Comparison of ENCODE assay signal across 27 cellular contexts in the genomic region with DNA sequence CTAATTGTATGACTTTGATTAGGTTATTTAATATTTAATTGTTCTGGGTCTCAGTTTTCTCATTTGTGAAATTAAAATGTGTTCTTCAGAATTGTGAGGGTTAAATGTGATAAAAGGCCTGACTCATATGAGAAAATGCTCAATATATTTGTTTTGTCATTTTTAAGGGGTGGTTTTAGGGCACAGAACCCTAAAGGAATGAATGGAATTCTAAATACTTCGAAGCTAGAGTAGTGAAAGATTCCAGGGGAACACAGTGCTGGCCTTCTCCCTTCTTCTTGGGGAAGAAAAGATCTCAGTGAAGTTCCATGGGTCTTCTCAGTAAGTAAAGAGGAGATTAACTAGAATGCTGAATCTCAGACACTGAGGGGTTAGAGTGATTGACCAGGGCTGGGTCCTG. TPM values are rescaled to one million over a fixed set of nuclear protein-coding genes. Genes with fewer than 3 reads are reported as not detected.
DNase-seq lines count a peak whose midpoint lies in the region; TF ChIP-seq lines count a peak whose summit lies in the region.
"Had no signal": no experiment of that assay in that cellular context is flagged by ENCODE, and none has a peak within 500 bp of the region (broad histone marks: within the 10 kb centered on the region; RNA-seq: fewer than 3 reads in every experiment).

No MANE protein-coding gene starts in this region.

- TF ChIP-seq CTCF in osteoblast (IDR thresholded peaks at IDR 0.05; ENCODE audit: extremely low read depth, low read depth, low read length) (no peak), uterus (IDR thresholded peaks at IDR 0.05) (no peak)

- no peak overlapping the region for H2AFZ ChIP-seq in osteoblast (ENCODE audit: low read length)

- DNase-seq in AG08395 (ENCODE audit: low spot score), result peak; percentile 71
- peak; percentile 73 for DNase-seq in HCEC 1CT
- DNase-seq in adipocyte (ENCODE audit: low read depth), result peak; percentile 3
- DNase-seq in osteoblast (ENCODE audit: insufficient read length, low spot score, missing footprints), result peak; percentile 81
- no peak for DNase-seq in uterus
- DNase-seq in NCI-H82 (lab: John Stamatoyannopoulos, UW), result no peak
- DNase-seq in SJCRH30, result no peak
- no peak for DNase-seq in DMS53 (lab: John Stamatoyannopoulos, UW)
- DNase-seq: activated CD4-positive, alpha-beta T cell treated with anti-CD3 and anti-CD28 coated beads, Interleukin-2, amount 50 U/mL, for 48 hours; activated CD4-positive, CD25-positive, alpha-beta regulatory T cell; activated CD8-positive, alpha-beta memory T cell treated with anti-CD3 and anti-CD28 coated beads, Interleukin-2, amount 50 U/mL, for 48 hours; CD4-positive, alpha-beta memory T cell; central memory CD4-positive, alpha-beta T cell; dermis blood vessel endothelial cell; DMS 273 treated with DMSO at 0.1 percent for 48 hours; GF-D8; GOT3; Karpas-422; left cardiac atrium; mammary epithelial cell; NCI-H1048; NCI-H1694 treated with DMSO at 0.1 percent for 48 hours; NCI-H748 treated with DMSO at 0.1 percent for 48 hours; Right ventricle myocardium superior; SW 1271; transverse colon had no signal

- TF ChIP-seq POLR2A in uterus (IDR thresholded peaks at IDR 0.05), result no peak

- H3K9me3 ChIP-seq in adipocyte (ENCODE audit: control insufficient read depth, low read length) (no peaks in the 10 kb centered on the region), osteoblast (ENCODE audit: low read depth, low read length) (no peaks in the 10 kb centered on the region), uterus (no peaks in the 10 kb centered on the region), SJCRH30 (replicated peaks) (no peaks in the 10 kb centered on the region)
- H3K9me3 ChIP-seq: prostate gland, transverse colon had no signal

- no peaks in the 10 kb centered on the region for H3K36me3 ChIP-seq in adipocyte (ENCODE audit: control insufficient read depth, insufficient read depth, low read length, severe bottlenecking)
- no peaks in the 10 kb centered on the region for H3K36me3 ChIP-seq in osteoblast (ENCODE audit: insufficient read depth, low read length)
- no peaks in the 10 kb centered on the region for H3K36me3 ChIP-seq in uterus
- H3K36me3 ChIP-seq in SJCRH30, result no peaks in the 10 kb centered on the region
- H3K36me3 ChIP-seq: prostate gland, transverse colon had no signal

- intact Hi-C loops in uterus (cut with DNase I; ENCODE audit: low total_unique reads), result no loop called here

- H3K9ac ChIP-seq in adipocyte (ENCODE audit: low read length), result no peak overlapping the region

- no peaks in the 10 kb centered on the region for H3K79me2 ChIP-seq in osteoblast (ENCODE audit: insufficient read depth, low read length)

- no peak overlapping the region for H3K4me3 ChIP-seq in adipocyte (ENCODE audit: low read length)
- H3K4me3 ChIP-seq in osteoblast (ENCODE audit: insufficient read depth, low read length), result no peak overlapping the region
- H3K4me3 ChIP-seq in uterus, result no peak overlapping the region
- H3K4me3 ChIP-seq in SJCRH30, result no peak overlapping the region
- H3K4me3 ChIP-seq: prostate gland, transverse colon had no signal

- no peaks in the 10 kb centered on the region for H4K20me1 ChIP-seq in osteoblast (ENCODE audit: insufficient read depth, low read length)

- H3K27ac ChIP-seq in osteoblast (ENCODE audit: low read depth, low read length), result no peak overlapping the region
- no peak overlapping the region for H3K27ac ChIP-seq in uterus
- no peak overlapping the region for H3K27ac ChIP-seq in SJCRH30
- H3K27ac ChIP-seq: prostate gland, transverse colon had no signal

- peak overlapping the region; percentile 46 for H3K4me2 ChIP-seq in osteoblast (ENCODE audit: insufficient read depth, low read length)

- H3K4me1 ChIP-seq in adipocyte (ENCODE audit: control insufficient read depth, insufficient read depth, low read length) (peaks cover 23% of the 10 kb centered on the region), osteoblast (ENCODE audit: insufficient read depth, low read length) (peaks cover 26% of the 10 kb centered on the region), uterus (peaks cover 0 to 9% of the 10 kb centered on the region in 2 donors), SJCRH30 (peaks cover 3% of the 10 kb centered on the region; the same call in 1 of the 2 replicates)

- H3K27me3 ChIP-seq in adipocyte (replicated peaks; ENCODE audit: control insufficient read depth, insufficient read depth, low read length) (peaks cover 11% of the 10 kb centered on the region), osteoblast (ENCODE audit: insufficient read depth, low read length) (peaks cover 4% of the 10 kb centered on the region), uterus (no peaks in the 10 kb centered on the region), SJCRH30 (no peaks in the 10 kb centered on the region)

RNA-seq across cellular contexts. Expression of gene SMPD3, which starts 3.9 kb away (rescaled TPM):
- total RNA-seq in osteoblast, result 0.72 TPM in 1 of 2 replicates, not detected in the other
- 1 to 10 TPM in 2 of 4 donors, under 1 TPM in 2; under 0.01 to 2.6 (median 0.75) TPM for total RNA-seq in uterus
- total RNA-seq in SJCRH30 (2014; rRNA removed; shearing (Covaris generic)), result 0.04 and 0.08 TPM in 2 replicates
- total RNA-seq: mammary epithelial cell had no signal

Comparison
In these comparisons a context has a peak if more than half of its experiments do, and no peak if none do; other contexts are left out.
1. DNase-seq: peak in AG08395 (single experiment), HCEC 1CT (single experiment), adipocyte (single experiment) and osteoblast (single experiment); none in uterus (0 of 2), NCI-H82 (single experiment), SJCRH30 (0 of 2) and DMS53 (single experiment).